Comparison of ENCODE assay signal across 8 cellular contexts in the genomic region with DNA sequence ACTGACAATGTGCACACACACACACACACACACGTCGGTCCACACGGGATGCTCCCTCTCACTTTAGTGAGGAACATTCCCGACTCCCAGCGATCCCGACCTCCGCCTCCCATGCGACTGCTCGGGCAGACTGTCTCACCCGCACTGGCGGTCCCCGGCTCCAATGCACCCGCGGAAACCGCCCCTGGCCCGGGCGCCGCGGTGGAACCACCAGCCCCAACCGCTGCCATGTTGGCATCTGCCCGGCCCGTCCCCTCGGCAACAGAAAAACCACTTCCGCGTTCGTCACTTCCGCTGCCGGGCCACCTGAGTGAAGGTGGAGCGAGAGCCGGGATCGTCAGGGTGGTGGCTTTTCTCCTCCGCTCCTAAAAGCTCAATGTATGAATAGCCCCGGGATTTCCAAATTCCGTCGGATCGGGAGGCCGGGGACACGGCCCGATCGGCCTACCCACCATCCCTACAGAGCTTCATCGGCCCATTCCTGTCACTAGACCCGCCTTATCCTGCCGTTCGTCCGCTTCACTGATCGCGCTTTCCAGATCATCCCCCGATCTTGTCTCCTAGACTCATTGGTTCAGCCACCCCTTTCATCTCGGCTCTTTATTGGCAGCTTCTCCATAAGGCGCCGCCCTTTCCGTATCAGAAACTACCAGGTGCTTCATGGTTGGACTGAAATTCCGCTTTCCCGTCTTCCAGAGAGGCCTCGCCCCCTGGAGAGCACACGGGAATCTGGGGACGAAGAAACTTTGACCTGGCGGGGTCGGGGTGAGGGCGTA. TPM values are rescaled to one million over a fixed set of nuclear protein-coding genes. Genes with fewer than 3 reads are reported as not detected.
DNase-seq lines count a peak whose midpoint lies in the region; ATAC-seq, FAIRE-seq and TF ChIP-seq lines count a peak whose summit lies in the region.

A gene (minus strand): TSS at position 240 of the 776 bp plus-strand sequence. CDS start 10 bp downstream, at position 230.

- in situ Hi-C loops in GM18951 (cut with MboI; ENCODE audit: low sequenced_read_pairs, unreplicated experiment), result no loop called here

- peaks cover 0 to 10% of the 10 kb centered on the region in 2 donors for H3K4me1 ChIP-seq in kidney (ENCODE audit: control insufficient read depth in 1 of 2, insufficient read depth in 1 of 2, low read depth in 1 of 2, low read length in 2 of 2)

- no peaks in the 10 kb centered on the region for H3K36me3 ChIP-seq in kidney (ENCODE audit: control insufficient read depth in 1 of 2, insufficient read depth in 2 of 2, low read length in 2 of 2)

- peak within 1 kb of the TSS; percentile 79 for H3K4me3 ChIP-seq in AG04449 (ENCODE audit: low read depth, low read length)
- peak within 1 kb of the TSS; percentile 93 to 94 for H3K4me3 ChIP-seq in kidney (ENCODE audit: low read length in 2 of 2)

- H3K9me3 ChIP-seq in kidney (ENCODE audit: control insufficient read depth in 1 of 2, low read length in 2 of 2), result no peaks in the 10 kb centered on the region

- intact Hi-C loops in kidney (cut with DNase I), result no loop called here

- FAIRE-seq in kidney (lab: Jason Lieb, UNC), result no peak

- ATAC-seq in HG03342 (IDR thresholded peaks at IDR 0.05; ENCODE audit: unreplicated experiment), result peak; percentile 63

- CTCF ChIA-PET in AG04449 (lab: Yijun Ruan, JAX), result interaction anchor here (1.2 to 1.4 kb wide), 2 partner anchors 35 to 263 kb away, joined by 3 read pairs; no protein-coding TSS in a partner anchor

- peak within 1 kb of the TSS; percentile 83 to 90 for H3K27ac ChIP-seq in kidney (ENCODE audit: low read depth in 2 of 2, low read length in 2 of 2)

- DNase-seq in AG04449 (ENCODE audit: low read depth, low spot score) (no peak), NCI-H510A treated with DMSO at 0.1 percent for 48 hours (lab: John Stamatoyannopoulos, UW) (peak; percentile 83), cerebellar cortex (ENCODE audit: low spot score) (peak; percentile 84), kidney (peak; percentile 94)
- peak; percentile 82 for DNase-seq in activated CD4-positive, alpha-beta T cell treated with anti-CD3 and anti-CD28 coated beads for 1 hour
- DNase-seq in stimulated activated CD4-positive, alpha-beta T cell treated with anti-CD3 and anti-CD28 coated beads, Interleukin-15, amount 100 ng/mL, for 1 hour (ENCODE audit: low read depth in 1 of 2, low spot score in 1 of 2), result peak; percentile 69 to 77

- TF ChIP-seq POLR2A in GM18951 (IDR thresholded peaks at IDR 0.05; ENCODE audit: extremely low read depth, insufficient read depth, insufficient read length), result peak; percentile 64

- peak within 1 kb of the TSS; percentile 69 to 77 for H3K9ac ChIP-seq in kidney (ENCODE audit: low read length in 2 of 2)

- POLR2A ChIA-PET in AG04449 (lab: Yijun Ruan, JAX), result interaction anchor here (2.0 kb wide), 1 partner anchor 14 kb away, joined by 6 read pairs; a partner anchor contains a TSS

- TF ChIP-seq CTCF in AG04449 (IDR thresholded peaks at IDR 0.05; ENCODE audit: insufficient read depth, low read length, missing control alignments) (no peak), kidney (IDR thresholded peaks at IDR 0.05; ENCODE audit: borderline replicate concordance, extremely low read depth, insufficient read depth) (no peak)

RNA-seq across cellular contexts. Expression of the gene that starts here (rescaled TPM):
- total RNA-seq in kidney, result 34.2 TPM
- polyA plus RNA-seq in kidney (ENCODE audit: insufficient read depth, low read depth, low replicate concordance), result 29.3 TPM
